In genomic region chr1:7395251-7395650, GRCh38 we compare ENCODE assay signal across 32 cellular contexts.
"Had no signal": no experiment of that assay in that cellular context is flagged by ENCODE, and none has a peak within 500 bp of the region (broad histone marks: within the 10 kb centered on the region; RNA-seq: fewer than 3 reads in every experiment).

No MANE protein-coding gene starts in this region.

- DNase-seq: activated B cell treated with CpG ODN at 0.5 μM for 24 hours; activated CD4-positive, alpha-beta memory T cell treated with anti-CD3 and anti-CD28 coated beads for 36 hours; activated CD4-positive, alpha-beta T cell treated with anti-CD3 and anti-CD28 coated beads for 4 hours; activated CD4-positive, alpha-beta T cell treated with anti-CD3 and anti-CD28 coated beads, Interleukin-2, amount 10 ng/mL, durations not matched to agents 24 days and 14 days; activated CD4-positive, alpha-beta T cell treated with anti-CD3 and anti-CD28 coated beads, Interleukin-2, amount 50 U/mL, for 1 hour; activated CD4-positive, alpha-beta T cell treated with anti-CD3 and anti-CD28 coated beads, Interleukin-2, amount 50 U/mL, for 4 hours; activated CD4-positive, CD25-positive, alpha-beta regulatory T cell treated with anti-CD3 and anti-CD28 coated beads, Interleukin-2, amount 50 U/mL, for 72 hours; activated CD8-positive, alpha-beta memory T cell treated with anti-CD3 and anti-CD28 coated beads, Interleukin-2, amount 50 U/mL, for 4 hours; activated CD8-positive, alpha-beta T cell treated with anti-CD3 and anti-CD28 coated beads for 36 hours; activated effector memory CD4-positive, alpha-beta T cell treated with anti-CD3 and anti-CD28 coated beads, Interleukin-2, amount 50 U/mL, for 16 hours; activated gamma-delta T cell treated with Interleukin-2 at 50 U/mL for 16 hours; activated naive CD4-positive, alpha-beta T cell; activated naive CD4-positive, alpha-beta T cell treated with anti-CD3 and anti-CD28 coated beads for 36 hours; activated naive CD4-positive, alpha-beta T cell treated with anti-CD3 and anti-CD28 coated beads, Interleukin-2, amount 50 U/mL, for 16 hours; activated naive CD8-positive, alpha-beta T cell treated with anti-CD3 and anti-CD28 coated beads for 36 hours; activated T-cell treated with anti-CD3 and anti-CD28 coated beads for 4 hours; activated T-cell treated with anti-CD3 and anti-CD28 coated beads, Interleukin-2, amount 50 U/mL, for 1 hour; activated T-cell treated with anti-CD3 and anti-CD28 coated beads, Interleukin-2, amount 50 U/mL, for 4 hours; activated T-cell treated with anti-CD3 and anti-CD28 coated beads, Interleukin-2, amount 50 U/mL, for 72 hours; amniotic stem cell; body of pancreas; brain microvascular endothelial cell; central memory CD4-positive, alpha-beta T cell; T-helper 17 cell had no signal

- H3K4me1 ChIP-seq: adrenal gland, body of pancreas, breast epithelium had no signal

- H3K27me3 ChIP-seq: adrenal gland, body of pancreas, brain microvascular endothelial cell, breast epithelium had no signal

- FAIRE-seq: astrocyte, colon, TTC549 had no signal

- H3K9me3 ChIP-seq: adrenal gland, body of pancreas had no signal

- H3K36me3 ChIP-seq: adrenal gland, brain microvascular endothelial cell, breast epithelium had no signal

- H3K27ac ChIP-seq: adrenal gland, body of pancreas, brain microvascular endothelial cell, breast epithelium, VCaP had no signal

- H3K4me3 ChIP-seq: adrenal gland, body of pancreas, breast epithelium had no signal

- ATAC-seq: activated CD8-positive, alpha-beta T cell treated with anti-CD3 and anti-CD28 coated beads for 36 hours; activated naive CD4-positive, alpha-beta T cell treated with anti-CD3 and anti-CD28 coated beads, Interleukin-2, amount 50 U/mL, for 72 hours; activated T-cell treated with anti-CD3 and anti-CD28 coated beads, Interleukin-2, amount 50 U/mL, for 4 hours; activated T-cell treated with anti-CD3 and anti-CD28 coated beads, Interleukin-2, amount 50 U/mL, for 72 hours; activated T-helper 17 cell treated with anti-CD3 and anti-CD28 coated beads, Interleukin-2, amount 50 U/mL, for 72 hours; body of pancreas; T-helper 17 cell had no signal
